Comparison of ENCODE assay signal across 11 cellular contexts in genomic region chr10:99555371-99556224, GRCh38. TPM values are rescaled to one million over a fixed set of nuclear protein-coding genes. Genes with fewer than 3 reads are reported as not detected.
A peak's percentile ranks its signal among the peaks of the same experiment; 100 is the strongest.
DNase-seq lines count a peak whose midpoint lies in the region; ATAC-seq and TF ChIP-seq lines count a peak whose summit lies in the region.
"Had no signal": no experiment of that assay in that cellular context is flagged by ENCODE, and none has a peak within 500 bp of the region (broad histone marks: within the 10 kb centered on the region; RNA-seq: fewer than 3 reads in every experiment).

No MANE protein-coding gene starts in this region.

- CTCF ChIA-PET in activated CD8-positive, alpha-beta T cell treated with anti-CD3 and anti-CD28 coated beads, Interleukin-2, amount 10 ng/mL, durations not matched to agents 7 days and 5 days (lab: Charles Lee): interaction anchor here (3.1 kb wide), 1 partner anchor 119 kb away, joined by 13 read pairs; no protein-coding TSS in a partner anchor

- peaks cover 46% of the 10 kb centered on the region for H3K27me3 Mint-ChIP-seq in activated CD8-positive, alpha-beta T cell treated with anti-CD3 and anti-CD28 coated beads, Interleukin-2, amount 10 ng/mL, durations not matched to agents 7 days and 5 days (ENCODE audit: low read depth)
- peaks cover 72% of the 10 kb centered on the region for H3K27me3 Mint-ChIP-seq in type B pancreatic cell

- ATAC-seq in GM18517 (IDR thresholded peaks at IDR 0.05; ENCODE audit: unreplicated experiment) (peak; percentile 82), GM21360 (IDR thresholded peaks at IDR 0.05; ENCODE audit: unreplicated experiment) (peak; percentile 87), HG03060 (IDR thresholded peaks at IDR 0.05; ENCODE audit: low read depth, unreplicated experiment) (peak; percentile 94), SK-N-SH treated with all-trans-retinoic acid at 6 μM for 48 hours (no peak)
- peak; percentile 75 for ATAC-seq in activated CD8-positive, alpha-beta T cell treated with anti-CD3 and anti-CD28 coated beads, Interleukin-2, amount 10 ng/mL, durations not matched to agents 7 days and 5 days

- POLR2A ChIA-PET in activated CD8-positive, alpha-beta T cell treated with anti-CD3 and anti-CD28 coated beads, Interleukin-2, amount 10 ng/mL, durations not matched to agents 7 days and 5 days (lab: Charles Lee): no interaction called here

- peak; percentile 23 for DNase-seq in activated CD8-positive, alpha-beta T cell treated with anti-CD3 and anti-CD28 coated beads, Interleukin-2, amount 10 ng/mL, durations not matched to agents 7 days and 5 days
- DNase-seq in hypothalamus (lab: John Stamatoyannopoulos, UW) (no peak), type B pancreatic cell (ENCODE audit: extremely low spot score, unreplicated experiment) (no peak), NCI-H226 (no peak)
- DNase-seq: Peyer's patch, retina had no signal

- H3K4me1 Mint-ChIP-seq in activated CD8-positive, alpha-beta T cell treated with anti-CD3 and anti-CD28 coated beads, Interleukin-2, amount 10 ng/mL, durations not matched to agents 7 days and 5 days (ENCODE audit: low read depth): peaks cover 10% of the 10 kb centered on the region
- peaks cover 11% of the 10 kb centered on the region for H3K4me1 Mint-ChIP-seq in type B pancreatic cell (ENCODE audit: unreplicated experiment)

- no peak overlapping the region for H3K27ac Mint-ChIP-seq in activated CD8-positive, alpha-beta T cell treated with anti-CD3 and anti-CD28 coated beads, Interleukin-2, amount 10 ng/mL, durations not matched to agents 7 days and 5 days
- H3K27ac Mint-ChIP-seq in type B pancreatic cell: no peak overlapping the region
- H3K27ac Mint-ChIP-seq: IgD-negative memory B cell had no signal

- H3K36me3 Mint-ChIP-seq in activated CD8-positive, alpha-beta T cell treated with anti-CD3 and anti-CD28 coated beads, Interleukin-2, amount 10 ng/mL, durations not matched to agents 7 days and 5 days (ENCODE audit: low read depth): no peaks in the 10 kb centered on the region
- H3K36me3 Mint-ChIP-seq in type B pancreatic cell: no peaks in the 10 kb centered on the region
- H3K36me3 Mint-ChIP-seq: IgD-negative memory B cell had no signal

- no peak overlapping the region for H3K4me3 Mint-ChIP-seq in activated CD8-positive, alpha-beta T cell treated with anti-CD3 and anti-CD28 coated beads, Interleukin-2, amount 10 ng/mL, durations not matched to agents 7 days and 5 days
- no peak overlapping the region for H3K4me3 Mint-ChIP-seq in type B pancreatic cell
- H3K4me3 Mint-ChIP-seq: IgD-negative memory B cell had no signal

- H3K9me3 Mint-ChIP-seq in activated CD8-positive, alpha-beta T cell treated with anti-CD3 and anti-CD28 coated beads, Interleukin-2, amount 10 ng/mL, durations not matched to agents 7 days and 5 days (ENCODE audit: insufficient read depth): no peaks in the 10 kb centered on the region
- no peaks in the 10 kb centered on the region for H3K9me3 Mint-ChIP-seq in type B pancreatic cell
- H3K9me3 Mint-ChIP-seq: IgD-negative memory B cell had no signal

- TF ChIP-seq CTCF in type B pancreatic cell (conservative IDR thresholded peaks at IDR 0.05): no peak

TF ChIP-seq in SK-N-SH treated with all-trans-retinoic acid at 6 μM for 48 hours, 23 proteins besides CTCF, POLR2A, EP300 and RAD21:
- TF ChIP-seq PATZ1 (CRISPR knock-in tag; IDR thresholded peaks at IDR 0.05; ENCODE audit: borderline replicate concordance): no peak
- TF ChIP-seq CREB5 (CRISPR knock-in tag; IDR thresholded peaks at IDR 0.05; ENCODE audit: low read depth): no peak
- no peak for TF ChIP-seq TCF4 (CRISPR knock-in tag; IDR thresholded peaks at IDR 0.05; ENCODE audit: borderline replicate concordance)
- no peak for TF ChIP-seq BACH2 (CRISPR knock-in tag; IDR thresholded peaks at IDR 0.05; ENCODE audit: borderline replicate concordance)
- TF ChIP-seq GLIS3 (CRISPR knock-in tag; IDR thresholded peaks at IDR 0.05): no peak
- TF ChIP-seq ISL1 (CRISPR knock-in tag; IDR thresholded peaks at IDR 0.05): no peak
- TF ChIP-seq ZNF565 (CRISPR knock-in tag; conservative IDR thresholded peaks at IDR 0.05; ENCODE audit: low read depth): no peak
- no peak for TF ChIP-seq OSR1 (CRISPR knock-in tag; IDR thresholded peaks at IDR 0.05)
- no peak for TF ChIP-seq ZNF8 (CRISPR knock-in tag; IDR thresholded peaks at IDR 0.05)
- TF ChIP-seq TOX (CRISPR knock-in tag; IDR thresholded peaks at IDR 0.05; ENCODE audit: borderline replicate concordance): no peak
- TF ChIP-seq CSRNP3 (CRISPR knock-in tag; IDR thresholded peaks at IDR 0.05): no peak
- TF ChIP-seq ZC3H10 (CRISPR knock-in tag; IDR thresholded peaks at IDR 0.05): no peak
- TF ChIP-seq POU6F1 (CRISPR knock-in tag; IDR thresholded peaks at IDR 0.05; ENCODE audit: borderline replicate concordance, low read depth): no peak
- TF ChIP-seq CSDC2 (CRISPR knock-in tag; IDR thresholded peaks at IDR 0.05): no peak
- no peak for TF ChIP-seq ARNTL (CRISPR knock-in tag; IDR thresholded peaks at IDR 0.05; ENCODE audit: borderline replicate concordance, low read depth)
- TF ChIP-seq SNAI2 (CRISPR knock-in tag; IDR thresholded peaks at IDR 0.05): no peak

RNA-seq across cellular contexts. Expression of gene NKX2-3, which starts 22.9 kb away (rescaled TPM):
- not detected for total RNA-seq in activated CD8-positive, alpha-beta T cell treated with anti-CD3 and anti-CD28 coated beads, Interleukin-2, amount 10 ng/mL, durations not matched to agents 7 days and 5 days
- total RNA-seq in type B pancreatic cell (ENCODE audit: low replicate concordance): not detected in 2 replicates
